Comparison of ENCODE assay signal across 1 cellular context in the genomic region with DNA sequence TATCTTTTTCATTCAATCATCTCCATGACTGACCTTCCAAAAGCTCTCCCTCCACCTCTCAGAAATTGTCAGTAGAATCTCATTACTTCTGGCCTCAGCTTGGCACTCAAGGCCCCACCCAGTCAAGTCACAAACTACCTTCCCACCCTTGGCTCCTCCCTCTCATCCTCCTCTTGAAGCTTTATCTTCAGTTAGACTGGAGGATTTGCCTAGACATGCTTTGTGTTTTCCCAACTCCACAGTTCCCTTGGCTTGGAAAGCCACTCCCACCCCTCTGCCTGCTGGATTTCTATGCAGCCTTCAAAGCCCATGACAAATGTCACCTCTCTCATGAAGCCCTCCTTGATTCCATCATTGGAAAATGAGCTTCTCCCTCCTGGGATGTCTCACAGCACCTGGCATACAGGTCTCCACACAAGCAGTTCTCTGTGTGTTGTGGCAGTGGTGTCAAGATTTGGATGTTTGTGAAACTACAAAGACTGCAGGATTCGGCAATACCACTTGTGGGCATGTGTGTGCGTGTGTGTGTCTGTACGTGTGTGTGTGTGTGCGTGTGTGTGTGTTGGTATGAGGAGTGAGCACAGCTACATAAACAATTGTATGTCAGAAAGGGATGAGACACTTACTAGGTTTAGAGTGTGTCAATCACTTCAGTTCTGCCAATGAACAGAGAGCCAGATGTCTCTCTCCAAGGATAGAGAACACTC.
TF ChIP-seq lines count a peak whose summit lies in the region.

No MANE protein-coding gene starts in this region.

TF ChIP-seq in K562, 482 proteins besides CTCF, POLR2A, EP300 and RAD21 (continued from another document):
- TF ChIP-seq, protein P1, sequence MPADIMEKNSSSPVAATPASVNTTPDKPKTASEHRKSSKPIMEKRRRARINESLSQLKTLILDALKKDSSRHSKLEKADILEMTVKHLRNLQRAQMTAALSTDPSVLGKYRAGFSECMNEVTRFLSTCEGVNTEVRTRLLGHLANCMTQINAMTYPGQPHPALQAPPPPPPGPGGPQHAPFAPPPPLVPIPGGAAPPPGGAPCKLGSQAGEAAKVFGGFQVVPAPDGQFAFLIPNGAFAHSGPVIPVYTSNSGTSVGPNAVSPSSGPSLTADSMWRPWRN (IDR thresholded peaks at IDR 0.05; ENCODE audit: low read depth): no peak
- TF ChIP-seq CBFA2T3 (IDR thresholded peaks at IDR 0.05) (no peak), NFE2 (IDR thresholded peaks at IDR 0.05; ENCODE audit: low read depth) (peak; percentile 94), ZNF644 (tag; IDR thresholded peaks at IDR 0.05; ENCODE audit: low read depth) (no peak), SIN3A (IDR thresholded peaks at IDR 0.05; ENCODE audit: borderline replicate concordance in 2 of 2, control insufficient read depth in 1 of 2, low read depth in 2 of 2, low read length in 2 of 2) (no peak), RCOR1 (IDR thresholded peaks at IDR 0.05; ENCODE audit: borderline replicate concordance in 1 of 2, low read depth in 2 of 2, low read length in 2 of 2) (peak; percentile 27 to 85; a peak in 1 of 4 replicates), EHMT2 (IDR thresholded peaks at IDR 0.05) (peak; percentile 41; the same call in 1 of the 2 replicates), RBM17 (IDR thresholded peaks at IDR 0.05; ENCODE audit: borderline replicate concordance, low read depth, low read length) (no peak), ZNF124 (CRISPR knock-in tag; IDR thresholded peaks at IDR 0.05) (no peak), ELF2 (CRISPR knock-in tag; IDR thresholded peaks at IDR 0.05) (no peak), PTBP1 (IDR thresholded peaks at IDR 0.05; ENCODE audit: low read depth, low read length) (peak; percentile 81; the same call in 1 of the 2 replicates), ZNF444 (CRISPR knock-in tag; IDR thresholded peaks at IDR 0.05) (no peak), RB1 (IDR thresholded peaks at IDR 0.05; ENCODE audit: low read depth) (no peak), CHD1 (IDR thresholded peaks at IDR 0.05; ENCODE audit: low read length) (no peak), POU5F1 (IDR thresholded peaks at IDR 0.05; ENCODE audit: borderline replicate concordance, low read depth, low read length, partially characterized antibody) (no peak), NR2C1 (IDR thresholded peaks at IDR 0.05) (no peak), NR2C1 (tag; IDR thresholded peaks at IDR 0.05) (no peak), ZNF695 (CRISPR knock-in tag; IDR thresholded peaks at IDR 0.05) (no peak), JUN (IDR thresholded peaks at IDR 0.05; ENCODE audit: borderline replicate concordance, low read depth, low read length) (no peak), JUN (CRISPR knock-in tag; IDR thresholded peaks at IDR 0.05; ENCODE audit: borderline replicate concordance) (no peak), BACH1 (tag; IDR thresholded peaks at IDR 0.05) (peak; percentile 93), MEF2A (IDR thresholded peaks at IDR 0.05; ENCODE audit: control insufficient read depth, low read depth, low read length) (no peak), SAFB (IDR thresholded peaks at IDR 0.05; ENCODE audit: borderline replicate concordance, low read depth, low read length) (no peak), ZNF134 (CRISPR knock-in tag; conservative IDR thresholded peaks at IDR 0.05) (no peak), RBM39 (optimal IDR thresholded peaks at IDR 0.05; ENCODE audit: low read depth, low read length) (no peak)
- TF ChIP-seq, protein P2, sequence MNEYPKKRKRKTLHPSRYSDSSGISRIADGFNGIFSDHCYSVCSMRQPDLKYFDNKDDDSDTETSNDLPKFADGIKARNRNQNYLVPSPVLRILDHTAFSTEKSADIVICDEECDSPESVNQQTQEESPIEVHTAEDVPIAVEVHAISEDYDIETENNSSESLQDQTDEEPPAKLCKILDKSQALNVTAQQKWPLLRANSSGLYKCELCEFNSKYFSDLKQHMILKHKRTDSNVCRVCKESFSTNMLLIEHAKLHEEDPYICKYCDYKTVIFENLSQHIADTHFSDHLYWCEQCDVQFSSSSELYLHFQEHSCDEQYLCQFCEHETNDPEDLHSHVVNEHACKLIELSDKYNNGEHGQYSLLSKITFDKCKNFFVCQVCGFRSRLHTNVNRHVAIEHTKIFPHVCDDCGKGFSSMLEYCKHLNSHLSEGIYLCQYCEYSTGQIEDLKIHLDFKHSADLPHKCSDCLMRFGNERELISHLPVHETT (CRISPR knock-in tag; conservative IDR thresholded peaks at IDR 0.05 in 1 of 2, IDR thresholded peaks at IDR 0.05 in 1 of 2): no peak
- TF ChIP-seq, protein P3, sequence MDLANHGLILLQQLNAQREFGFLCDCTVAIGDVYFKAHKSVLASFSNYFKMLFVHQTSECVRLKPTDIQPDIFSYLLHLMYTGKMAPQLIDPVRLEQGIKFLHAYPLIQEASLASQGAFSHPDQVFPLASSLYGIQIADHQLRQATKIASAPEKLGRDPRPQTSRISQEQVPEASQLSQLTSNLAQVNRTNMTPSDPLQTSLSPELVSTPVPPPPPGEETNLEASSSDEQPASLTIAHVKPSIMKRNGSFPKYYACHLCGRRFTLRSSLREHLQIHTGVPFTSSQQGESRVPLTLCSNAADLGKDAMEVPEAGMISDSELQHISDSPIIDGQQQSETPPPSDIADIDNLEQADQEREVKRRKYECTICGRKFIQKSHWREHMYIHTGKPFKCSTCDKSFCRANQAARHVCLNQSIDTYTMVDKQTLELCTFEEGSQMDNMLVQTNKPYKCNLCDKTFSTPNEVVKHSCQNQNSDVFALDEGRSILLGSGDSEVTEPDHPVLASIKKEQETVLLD (IDR thresholded peaks at IDR 0.05): no peak
- TF ChIP-seq, protein P4, sequence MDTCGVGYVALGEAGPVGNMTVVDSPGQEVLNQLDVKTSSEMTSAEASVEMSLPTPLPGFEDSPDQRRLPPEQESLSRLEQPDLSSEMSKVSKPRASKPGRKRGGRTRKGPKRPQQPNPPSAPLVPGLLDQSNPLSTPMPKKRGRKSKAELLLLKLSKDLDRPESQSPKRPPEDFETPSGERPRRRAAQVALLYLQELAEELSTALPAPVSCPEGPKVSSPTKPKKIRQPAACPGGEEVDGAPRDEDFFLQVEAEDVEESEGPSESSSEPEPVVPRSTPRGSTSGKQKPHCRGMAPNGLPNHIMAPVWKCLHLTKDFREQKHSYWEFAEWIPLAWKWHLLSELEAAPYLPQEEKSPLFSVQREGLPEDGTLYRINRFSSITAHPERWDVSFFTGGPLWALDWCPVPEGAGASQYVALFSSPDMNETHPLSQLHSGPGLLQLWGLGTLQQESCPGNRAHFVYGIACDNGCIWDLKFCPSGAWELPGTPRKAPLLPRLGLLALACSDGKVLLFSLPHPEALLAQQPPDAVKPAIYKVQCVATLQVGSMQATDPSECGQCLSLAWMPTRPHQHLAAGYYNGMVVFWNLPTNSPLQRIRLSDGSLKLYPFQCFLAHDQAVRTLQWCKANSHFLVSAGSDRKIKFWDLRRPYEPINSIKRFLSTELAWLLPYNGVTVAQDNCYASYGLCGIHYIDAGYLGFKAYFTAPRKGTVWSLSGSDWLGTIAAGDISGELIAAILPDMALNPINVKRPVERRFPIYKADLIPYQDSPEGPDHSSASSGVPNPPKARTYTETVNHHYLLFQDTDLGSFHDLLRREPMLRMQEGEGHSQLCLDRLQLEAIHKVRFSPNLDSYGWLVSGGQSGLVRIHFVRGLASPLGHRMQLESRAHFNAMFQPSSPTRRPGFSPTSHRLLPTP (IDR thresholded peaks at IDR 0.05; ENCODE audit: borderline replicate concordance, extremely low read depth, insufficient read length): peak; percentile 71
- TF ChIP-seq, protein P5, sequence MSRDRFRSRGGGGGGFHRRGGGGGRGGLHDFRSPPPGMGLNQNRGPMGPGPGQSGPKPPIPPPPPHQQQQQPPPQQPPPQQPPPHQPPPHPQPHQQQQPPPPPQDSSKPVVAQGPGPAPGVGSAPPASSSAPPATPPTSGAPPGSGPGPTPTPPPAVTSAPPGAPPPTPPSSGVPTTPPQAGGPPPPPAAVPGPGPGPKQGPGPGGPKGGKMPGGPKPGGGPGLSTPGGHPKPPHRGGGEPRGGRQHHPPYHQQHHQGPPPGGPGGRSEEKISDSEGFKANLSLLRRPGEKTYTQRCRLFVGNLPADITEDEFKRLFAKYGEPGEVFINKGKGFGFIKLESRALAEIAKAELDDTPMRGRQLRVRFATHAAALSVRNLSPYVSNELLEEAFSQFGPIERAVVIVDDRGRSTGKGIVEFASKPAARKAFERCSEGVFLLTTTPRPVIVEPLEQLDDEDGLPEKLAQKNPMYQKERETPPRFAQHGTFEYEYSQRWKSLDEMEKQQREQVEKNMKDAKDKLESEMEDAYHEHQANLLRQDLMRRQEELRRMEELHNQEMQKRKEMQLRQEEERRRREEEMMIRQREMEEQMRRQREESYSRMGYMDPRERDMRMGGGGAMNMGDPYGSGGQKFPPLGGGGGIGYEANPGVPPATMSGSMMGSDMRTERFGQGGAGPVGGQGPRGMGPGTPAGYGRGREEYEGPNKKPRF (IDR thresholded peaks at IDR 0.05; ENCODE audit: low read depth, low read length): no peak
- TF ChIP-seq, protein P6, sequence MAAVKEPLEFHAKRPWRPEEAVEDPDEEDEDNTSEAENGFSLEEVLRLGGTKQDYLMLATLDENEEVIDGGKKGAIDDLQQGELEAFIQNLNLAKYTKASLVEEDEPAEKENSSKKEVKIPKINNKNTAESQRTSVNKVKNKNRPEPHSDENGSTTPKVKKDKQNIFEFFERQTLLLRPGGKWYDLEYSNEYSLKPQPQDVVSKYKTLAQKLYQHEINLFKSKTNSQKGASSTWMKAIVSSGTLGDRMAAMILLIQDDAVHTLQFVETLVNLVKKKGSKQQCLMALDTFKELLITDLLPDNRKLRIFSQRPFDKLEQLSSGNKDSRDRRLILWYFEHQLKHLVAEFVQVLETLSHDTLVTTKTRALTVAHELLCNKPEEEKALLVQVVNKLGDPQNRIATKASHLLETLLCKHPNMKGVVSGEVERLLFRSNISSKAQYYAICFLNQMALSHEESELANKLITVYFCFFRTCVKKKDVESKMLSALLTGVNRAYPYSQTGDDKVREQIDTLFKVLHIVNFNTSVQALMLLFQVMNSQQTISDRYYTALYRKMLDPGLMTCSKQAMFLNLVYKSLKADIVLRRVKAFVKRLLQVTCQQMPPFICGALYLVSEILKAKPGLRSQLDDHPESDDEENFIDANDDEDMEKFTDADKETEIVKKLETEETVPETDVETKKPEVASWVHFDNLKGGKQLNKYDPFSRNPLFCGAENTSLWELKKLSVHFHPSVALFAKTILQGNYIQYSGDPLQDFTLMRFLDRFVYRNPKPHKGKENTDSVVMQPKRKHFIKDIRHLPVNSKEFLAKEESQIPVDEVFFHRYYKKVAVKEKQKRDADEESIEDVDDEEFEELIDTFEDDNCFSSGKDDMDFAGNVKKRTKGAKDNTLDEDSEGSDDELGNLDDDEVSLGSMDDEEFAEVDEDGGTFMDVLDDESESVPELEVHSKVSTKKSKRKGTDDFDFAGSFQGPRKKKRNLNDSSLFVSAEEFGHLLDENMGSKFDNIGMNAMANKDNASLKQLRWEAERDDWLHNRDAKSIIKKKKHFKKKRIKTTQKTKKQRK (IDR thresholded peaks at IDR 0.05; ENCODE audit: borderline replicate concordance, low read depth, low read length): no peak
